In genomic region chr5:76701298-76701697, GRCh38 we compare ENCODE assay signal across 14 cellular contexts. TPM values are rescaled to one million over a fixed set of nuclear protein-coding genes. Genes with fewer than 3 reads are reported as not detected.
DNase-seq lines count a peak whose midpoint lies in the region; ATAC-seq and TF ChIP-seq lines count a peak whose summit lies in the region.
"Had no signal": no experiment of that assay in that cellular context is flagged by ENCODE, and none has a peak within 500 bp of the region (broad histone marks: within the 10 kb centered on the region; RNA-seq: fewer than 3 reads in every experiment).

No MANE protein-coding gene starts in this region.

- TF ChIP-seq CTCF in AG09309 (IDR thresholded peaks at IDR 0.05; ENCODE audit: control insufficient read depth, insufficient read depth, low read depth, low read length, missing control alignments) (no peak), chondrocyte (IDR thresholded peaks at IDR 0.05) (no peak), liver (IDR thresholded peaks at IDR 0.05; ENCODE audit: low read depth, low read length, missing input control) (no peak)

- peak; percentile 73 for DNase-seq in AG09309 (ENCODE audit: low read depth)
- peak; percentile 93 for DNase-seq in NCI-H226
- DNase-seq in chondrocyte (ENCODE audit: low spot score): no peak
- DNase-seq in hepatic stellate cell (ENCODE audit: low spot score): no peak
- no peak for DNase-seq in NK-92 (lab: John Stamatoyannopoulos, UW; ENCODE audit: unreplicated experiment)
- DNase-seq: left ventricle myocardium inferior, NCI-H187, T1000 had no signal

- H3K4me1 Mint-ChIP-seq in chondrocyte (ENCODE audit: low read depth): peaks cover 35% of the 10 kb centered on the region

- 33% methylated on average over 2 of the region's 2 CpGs for WGBS in liver

- peak; percentile 44 to 46 for TF ChIP-seq RAD21 in liver (IDR thresholded peaks at IDR 0.05)

- H3K9me3 ChIP-seq in liver (ENCODE audit: control insufficient read depth in 4 of 4, low read length in 3 of 4): no peaks in the 10 kb centered on the region
- H3K9me3 ChIP-seq: BLaER1, left ventricle myocardium inferior, suprapubic skin had no signal

- no peak overlapping the region for H3K9ac ChIP-seq in liver (ENCODE audit: low read depth in 1 of 2, low read length in 2 of 2)
- H3K9ac ChIP-seq: BLaER1, parathyroid adenoma had no signal

- peak overlapping the region; percentile 54 to 72 for H3K27ac ChIP-seq in liver (ENCODE audit: low read depth in 1 of 2, low read length in 2 of 2)
- H3K27ac ChIP-seq: BLaER1, left ventricle myocardium inferior, parathyroid adenoma, suprapubic skin had no signal

- peaks cover 0 to 20% (median 14%) of the 10 kb centered on the region in 4 donors for H3K36me3 ChIP-seq in liver (ENCODE audit: control insufficient read depth in 4 of 4, insufficient read depth in 3 of 4, low read depth in 1 of 4, low read length in 3 of 4)
- H3K36me3 ChIP-seq: left ventricle myocardium inferior, suprapubic skin had no signal

- H3K4me1 ChIP-seq in liver (ENCODE audit: control insufficient read depth in 4 of 4, insufficient read depth in 4 of 4, low read length in 3 of 4): peaks cover 0 to 8% (median 2%) of the 10 kb centered on the region in 4 donors
- H3K4me1 ChIP-seq: parathyroid adenoma had no signal

- H3K36me3 Mint-ChIP-seq in chondrocyte (ENCODE audit: low read depth): no peaks in the 10 kb centered on the region

- H3K27me3 Mint-ChIP-seq in chondrocyte (ENCODE audit: low read depth): no peaks in the 10 kb centered on the region

- no peaks in the 10 kb centered on the region for H3K9me3 Mint-ChIP-seq in chondrocyte (ENCODE audit: low read depth)

- H3K4me3 ChIP-seq in AG09309 (ENCODE audit: control insufficient read depth, low read depth, low read length): no peak overlapping the region
- H3K4me3 ChIP-seq in liver (ENCODE audit: low read depth in 1 of 3, low read length in 3 of 3): no peak overlapping the region
- H3K4me3 ChIP-seq: BLaER1, left ventricle myocardium inferior, suprapubic skin had no signal

- H3K4me3 Mint-ChIP-seq in chondrocyte (ENCODE audit: unreplicated experiment): no peak overlapping the region

- ATAC-seq in GM18870 (IDR thresholded peaks at IDR 0.05; ENCODE audit: unreplicated experiment) (no peak), GM21717 (IDR thresholded peaks at IDR 0.05; ENCODE audit: unreplicated experiment) (no peak)

- H3K27me3 ChIP-seq in liver (ENCODE audit: control insufficient read depth in 4 of 4, insufficient read depth in 4 of 4, low read length in 3 of 4): no peaks in the 10 kb centered on the region
- H3K27me3 ChIP-seq: BLaER1, suprapubic skin had no signal

- H3K27ac Mint-ChIP-seq in chondrocyte (ENCODE audit: unreplicated experiment): peak overlapping the region; percentile 30

TF ChIP-seq in liver, 16 proteins besides CTCF, POLR2A, EP300 and RAD21:
- TF ChIP-seq HNF4A (conservative IDR thresholded peaks at IDR 0.05): peak; percentile 71 to 89
- TF ChIP-seq SP1 (IDR thresholded peaks at IDR 0.05): peak; percentile 62
- peak; percentile 96 to 99 for TF ChIP-seq JUND (IDR thresholded peaks at IDR 0.05)
- TF ChIP-seq ZBTB33 (IDR thresholded peaks at IDR 0.05): peak; percentile 90
- TF ChIP-seq EGR1 (IDR thresholded peaks at IDR 0.05; ENCODE audit: low read depth in 2 of 2): peak in 1 of 2 donors; percentile 90
- TF ChIP-seq MAX (IDR thresholded peaks at IDR 0.05): peak; percentile 97
- TF ChIP-seq ATF3 (IDR thresholded peaks at IDR 0.05): peak; percentile 85
- peak; percentile 91 for TF ChIP-seq YY1 (IDR thresholded peaks at IDR 0.05)
- TF ChIP-seq HNF4G (IDR thresholded peaks at IDR 0.05): peak; percentile 42
- TF ChIP-seq REST (IDR thresholded peaks at IDR 0.05): peak; percentile 60
- no peak for TF ChIP-seq TAF1 (conservative IDR thresholded peaks at IDR 0.05)
- TF ChIP-seq NR2F2 (IDR thresholded peaks at IDR 0.05): no peak
- TF ChIP-seq FOXA1 (IDR thresholded peaks at IDR 0.05): peak; percentile 72
- TF ChIP-seq GABPA (IDR thresholded peaks at IDR 0.05 in 1 of 2, conservative IDR thresholded peaks at IDR 0.05 in 1 of 2): peak in 1 of 2 donors; percentile 66
- TF ChIP-seq RXRA (IDR thresholded peaks at IDR 0.05): peak; percentile 62 to 90
- peak; percentile 75 for TF ChIP-seq FOXA2 (IDR thresholded peaks at IDR 0.05)

RNA-seq across cellular contexts. Expression of gene F2R, which starts 14.6 kb away (rescaled TPM):
- total RNA-seq in chondrocyte (126 to 176 TPM (median 128 TPM) in 3 replicates), liver (10 to 100 TPM in 1 of 2 donors, 1 to 10 TPM in 1; 9.0 to 18.7 TPM)
- 10 to 100 TPM in 1 of 2 donors, 1 to 10 TPM in 1; 5.9 to 10.0 TPM for polyA plus RNA-seq in liver

Comparison
In these comparisons a context has a peak if more than half of its experiments do, and no peak if none do; other contexts are left out.
1. DNase-seq: peak in AG09309 (single experiment) and NCI-H226 (single experiment); none in chondrocyte (single experiment), hepatic stellate cell (single experiment) and NK-92 (single experiment).